11 cellular contexts compared by ENCODE assay signal in genomic region chr4:113292371-113293042, GRCh38.
DNase-seq lines count a peak whose midpoint lies in the region; ATAC-seq and TF ChIP-seq lines count a peak whose summit lies in the region.
"Had no signal": no experiment of that assay in that cellular context is flagged by ENCODE, and none has a peak within 500 bp of the region (broad histone marks: within the 10 kb centered on the region; RNA-seq: fewer than 3 reads in every experiment).

No MANE protein-coding gene starts in this region.

- H3K4me1 Mint-ChIP-seq in stimulated activated effector memory CD8-positive, alpha-beta T cell treated with anti-CD3 and anti-CD28 coated beads, Interleukin-12 subunit alpha, Interleukin-12 subunit beta, amount 100 ng/mL, for 72 hours = no peaks in the 10 kb centered on the region

- POLR2A ChIA-PET in A673 (lab: Charles Lee; ENCODE audit: low non-redundant PET) (no interaction called here), RWPE1 (lab: Yijun Ruan, JAX; ENCODE audit: low non-redundant PET) (no interaction called here)

- DNase-seq in coronary artery (ENCODE audit: low spot score) (no peak), spleen (no peak), A673 (ENCODE audit: low spot score) (no peak), RWPE1 (ENCODE audit: low spot score) (no peak)
- no peak for DNase-seq in stimulated activated effector memory CD8-positive, alpha-beta T cell treated with anti-CD3 and anti-CD28 coated beads, Interleukin-12 subunit alpha, Interleukin-12 subunit beta, amount 100 ng/mL, for 72 hours (ENCODE audit: low spot score in 2 of 2)
- DNase-seq: GF-D8 had no signal

- ATAC-seq in stimulated activated effector memory CD8-positive, alpha-beta T cell treated with anti-CD3 and anti-CD28 coated beads, Interleukin-12 subunit alpha, Interleukin-12 subunit beta, amount 100 ng/mL, for 72 hours = no peak
- ATAC-seq in GM19395 (IDR thresholded peaks at IDR 0.05; ENCODE audit: unreplicated experiment) = no peak

- H3K36me3 ChIP-seq in HUES64 (ENCODE audit: insufficient read depth, low read length) (peaks cover 35% of the 10 kb centered on the region), spleen (no peaks in the 10 kb centered on the region), A673 (ENCODE audit: insufficient read depth, low read length, poor library complexity, severe bottlenecking) (no peaks in the 10 kb centered on the region)

- TF ChIP-seq CTCF in coronary artery (IDR thresholded peaks at IDR 0.05) (no peak), spleen (IDR thresholded peaks at IDR 0.05 in 8 of 11, conservative IDR thresholded peaks at IDR 0.05 in 3 of 11) (no peak), A673 (conservative IDR thresholded peaks at IDR 0.05; ENCODE audit: low read depth, low read length) (no peak), RWPE1 (conservative IDR thresholded peaks at IDR 0.05; ENCODE audit: low read depth) (no peak)

- H3K4me1 ChIP-seq in HUES64 (ENCODE audit: insufficient read depth, low read length) (peaks cover 60% of the 10 kb centered on the region), spleen (peaks cover 0 to 8% (median 0%) of the 10 kb centered on the region in 6 donors), A673 (ENCODE audit: insufficient read depth, low read length, poor library complexity, severe bottlenecking) (peaks cover 32% of the 10 kb centered on the region)

- H3K4me3 Mint-ChIP-seq in stimulated activated effector memory CD8-positive, alpha-beta T cell treated with anti-CD3 and anti-CD28 coated beads, Interleukin-12 subunit alpha, Interleukin-12 subunit beta, amount 100 ng/mL, for 72 hours = no peak overlapping the region

- peak overlapping the region; percentile 54 for H3K9ac ChIP-seq in HUES64 (ENCODE audit: low read depth, low read length)
- H3K9ac ChIP-seq: KMS-11 had no signal

- H3K9me3 ChIP-seq in HUES64 (ENCODE audit: insufficient read depth, low read depth, low read length) (no peaks in the 10 kb centered on the region), spleen (no peaks in the 10 kb centered on the region), A673 (ENCODE audit: low read depth, low read length, poor library complexity, severe bottlenecking) (no peaks in the 10 kb centered on the region)

- no peaks in the 10 kb centered on the region for H3K9me3 Mint-ChIP-seq in stimulated activated effector memory CD8-positive, alpha-beta T cell treated with anti-CD3 and anti-CD28 coated beads, Interleukin-12 subunit alpha, Interleukin-12 subunit beta, amount 100 ng/mL, for 72 hours
- H3K9me3 Mint-ChIP-seq: activated T-helper 2 cell treated with anti-CD3 and anti-CD28 coated beads, Interferon-gamma antibody, Interleukin-2, Interleukin-4, amounts not matched to agents 10 μg/mL and 5 μg/mL and 100 μg/mL, durations not matched to agents 14 hours and 24 hours and 36 hours had no signal

- CTCF ChIA-PET in A673 (lab: Charles Lee) = interaction anchor here (0.6 kb wide), 1 partner anchor 601 kb away, joined by 3 read pairs; no protein-coding TSS in a partner anchor
- CTCF ChIA-PET in RWPE1 (lab: Yijun Ruan, JAX) = no interaction called here

- 8% methylated on average over 21 of the region's 21 CpGs for WGBS in HUES64
- WGBS in spleen, 5 donors = 66 to 84% (median 73%) methylated on average over 19 to 21 of the region's 21 CpGs

- H3K27me3 ChIP-seq in HUES64 (ENCODE audit: insufficient read depth, low read length) = no peaks in the 10 kb centered on the region
- no peaks in the 10 kb centered on the region for H3K27me3 ChIP-seq in layer of hippocampus (ENCODE audit: control insufficient read depth, insufficient read depth, low read length)
- H3K27me3 ChIP-seq in spleen (replicated peaks in 1 of 7) = no peaks in the 10 kb centered on the region
- H3K27me3 ChIP-seq in A673 (replicated peaks; ENCODE audit: insufficient read depth, low read depth, low read length, poor library complexity) = no peaks in the 10 kb centered on the region

- TF ChIP-seq POLR2A in spleen (IDR thresholded peaks at IDR 0.05) = no peak

- intact Hi-C loops in spleen (cut with DNase I; ENCODE audit: low total_unique reads) (no loop called here), A673 (cut with micrococcal nuclease; ENCODE audit: unreplicated experiment) (no loop called here)

- BruUV-seq in A673 (replicated peaks; lab: Mats Ljungman, UMichigan) = no TSS peak

- peak overlapping the region; percentile 93 for H3K27ac ChIP-seq in HUES64 (ENCODE audit: low read depth, low read length)
- peak overlapping the region; percentile 76 to 82 for H3K27ac ChIP-seq in coronary artery
- peak overlapping the region; percentile 76 for H3K27ac ChIP-seq in layer of hippocampus (ENCODE audit: low read depth, low read length)
- H3K27ac ChIP-seq in spleen = peak overlapping the region in 7 of 8 donors; percentile 22 to 78 (median 60)
- H3K27ac ChIP-seq in A673 (ENCODE audit: low read depth, low read length, poor library complexity, severe bottlenecking) = no peak overlapping the region
- H3K27ac ChIP-seq in RWPE1 = no peak overlapping the region
- H3K27ac ChIP-seq: KMS-11 had no signal

- H3K4me3 ChIP-seq in HUES64 (ENCODE audit: low read length) (peak overlapping the region; percentile 26), coronary artery (peak overlapping the region; percentile 67), spleen (peak overlapping the region in 2 of 8 donors; percentile 23 to 49), A673 (ENCODE audit: low read depth, low read length, poor library complexity, severe bottlenecking) (no peak overlapping the region)

- no peaks in the 10 kb centered on the region for H3K36me3 Mint-ChIP-seq in stimulated activated effector memory CD8-positive, alpha-beta T cell treated with anti-CD3 and anti-CD28 coated beads, Interleukin-12 subunit alpha, Interleukin-12 subunit beta, amount 100 ng/mL, for 72 hours

- H3K27ac Mint-ChIP-seq in stimulated activated effector memory CD8-positive, alpha-beta T cell treated with anti-CD3 and anti-CD28 coated beads, Interleukin-12 subunit alpha, Interleukin-12 subunit beta, amount 100 ng/mL, for 72 hours = no peak overlapping the region
- H3K27ac Mint-ChIP-seq: activated T-helper 2 cell treated with anti-CD3 and anti-CD28 coated beads, Interferon-gamma antibody, Interleukin-2, Interleukin-4, amounts not matched to agents 10 μg/mL and 5 μg/mL and 100 μg/mL, durations not matched to agents 14 hours and 24 hours and 36 hours had no signal

Comparison
In these comparisons a context has a peak if more than half of its experiments do, and no peak if none do; other contexts are left out.
1. H3K27ac ChIP-seq: peak in HUES64 (single experiment), coronary artery (2 of 2), layer of hippocampus (single experiment) and spleen (7 of 8); none in A673 (single experiment) and RWPE1 (single experiment).